8 cellular contexts compared by ENCODE assay signal in the genomic region with DNA sequence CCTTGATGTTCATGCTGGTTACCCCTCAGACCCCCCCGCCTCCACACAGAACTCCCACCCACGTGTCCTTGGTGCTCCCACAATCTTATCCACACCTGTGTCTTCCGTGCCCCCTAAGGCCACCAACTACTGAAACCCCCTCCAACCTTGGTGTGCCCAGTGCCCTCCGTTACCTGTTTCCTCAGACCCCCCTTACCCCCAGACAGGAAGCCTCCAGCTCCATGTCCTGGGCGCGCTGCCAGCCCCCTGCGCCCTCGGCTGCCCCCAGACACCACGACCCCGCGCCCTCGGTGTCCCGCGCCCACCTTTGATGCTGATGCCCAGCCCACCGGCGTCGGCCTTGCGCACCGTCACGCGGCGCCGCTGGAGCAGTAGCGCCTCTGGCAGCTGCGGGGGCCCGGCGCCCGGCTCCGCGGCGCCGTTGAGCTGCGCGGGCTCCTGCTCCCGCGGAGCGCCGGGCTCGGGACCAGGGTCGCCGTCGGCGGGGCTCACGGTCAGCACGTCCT. TPM values are rescaled to one million over a fixed set of nuclear protein-coding genes. Genes with fewer than 3 reads are reported as not detected.
DNase-seq lines count a peak whose midpoint lies in the region; ATAC-seq, FAIRE-seq and TF ChIP-seq lines count a peak whose summit lies in the region.

No MANE protein-coding gene starts in this region.

- peak overlapping the region; percentile 84 for H3K4me3 ChIP-seq in PC-3 (ENCODE audit: low read length)
- peak overlapping the region; percentile 64 to 95 (median 72) for H3K4me3 ChIP-seq in HepG2 (replicated peaks in 1 of 3; ENCODE audit: insufficient read depth in 1 of 3, low read depth in 2 of 3, low read length in 3 of 3)
- H3K4me3 ChIP-seq in stomach = peak overlapping the region; percentile 68 to 89 (median 74)

- H3F3A ChIP-seq in PC-3 (ENCODE audit: low read length, unreplicated experiment) = no peaks in the 10 kb centered on the region

- no peak for TF ChIP-seq EP300 in HepG2 (IDR thresholded peaks at IDR 0.05; ENCODE audit: low read depth in 2 of 2, low read length in 2 of 2)
- no peak for TF ChIP-seq EP300 in HepG2 (CRISPR knock-in tag; IDR thresholded peaks at IDR 0.05; ENCODE audit: borderline replicate concordance)
- TF ChIP-seq EP300 in stomach (IDR thresholded peaks at IDR 0.05) = no peak

- no peak for TF ChIP-seq RAD21 in HepG2 (CRISPR knock-in tag; IDR thresholded peaks at IDR 0.05)

- H3K4me2 ChIP-seq in PC-3 (ENCODE audit: low read length) = peak overlapping the region; percentile 95
- peak overlapping the region; percentile 97 for H3K4me2 ChIP-seq in HepG2 (ENCODE audit: low read depth, low read length)

- TF ChIP-seq POLR2A in HepG2 (IDR thresholded peaks at IDR 0.05; ENCODE audit: insufficient read depth in 1 of 2, low read depth in 2 of 2, low read length in 2 of 2) (no peak), stomach (IDR thresholded peaks at IDR 0.05) (no peak)

- no peaks in the 10 kb centered on the region for H3K27me3 ChIP-seq in PC-3 (ENCODE audit: low read length)
- peaks cover 0 to 10% of the 10 kb centered on the region in 2 experiments; a peak in 2 of 5 replicates for H3K27me3 ChIP-seq in HepG2 (ENCODE audit: control insufficient read depth in 1 of 2, insufficient read depth in 2 of 2, low read length in 2 of 2)
- no peaks in the 10 kb centered on the region for H3K27me3 ChIP-seq in stomach

- H3K79me2 ChIP-seq in PC-3 (ENCODE audit: low read length) (no peaks in the 10 kb centered on the region), HepG2 (ENCODE audit: insufficient read depth, low read length) (no peaks in the 10 kb centered on the region)

- peak; percentile 13 for ATAC-seq in GM21528 (IDR thresholded peaks at IDR 0.05; ENCODE audit: low FRiP score, unreplicated experiment)
- peak; percentile 19; the same call in 1 of the 2 replicates for ATAC-seq in PC-3
- peak; percentile 19 for ATAC-seq in HepG2

- H3K9me2 ChIP-seq in PC-3 (replicated peaks; ENCODE audit: low read length) = no peaks in the 10 kb centered on the region

- FAIRE-seq in HepG2 (lab: Jason Lieb, UNC) = no peak

- CTCF ChIA-PET in PC-3 (lab: Charles Lee) (interaction anchor here (1.0 kb wide), 1 partner anchor 223 kb away, joined by 3 read pairs; no protein-coding TSS in a partner anchor), HepG2 (lab: Yijun Ruan, JAX; ENCODE audit: low intra/inter-chr PET ratio, low total read pairs) (no interaction called here)

- peak overlapping the region; percentile 99 for H2AFZ ChIP-seq in PC-3 (ENCODE audit: low read length)
- no peak overlapping the region for H2AFZ ChIP-seq in HepG2 (ENCODE audit: low read length)

- H3K9me3 ChIP-seq in PC-3 (ENCODE audit: low read length) = no peaks in the 10 kb centered on the region
- no peaks in the 10 kb centered on the region for H3K9me3 ChIP-seq in HepG2 (ENCODE audit: low read length)
- no peaks in the 10 kb centered on the region for H3K9me3 ChIP-seq in stomach

- H4K20me1 ChIP-seq in PC-3 (ENCODE audit: low read length) (no peaks in the 10 kb centered on the region), HepG2 (ENCODE audit: insufficient read depth, low read length) (no peaks in the 10 kb centered on the region)

- in situ Hi-C loops in HepG2 (cut with HindIII; ENCODE audit: extremely low pct_ligation_motif_present, low pct_unique_long_range_greater_than_20kb) = no loop called here

- H3K4me1 ChIP-seq in PC-3 (ENCODE audit: insufficient read depth, low read length) (peaks cover 5% of the 10 kb centered on the region; the same call in 1 of the 2 replicates), HepG2 (ENCODE audit: insufficient read depth, low read length) (peaks cover 54% of the 10 kb centered on the region), stomach (peaks cover 5 to 41% (median 31%) of the 10 kb centered on the region in 4 donors)

- DNase-seq in PC-3 (no peak), caudate nucleus (lab: John Stamatoyannopoulos, UW) (peak in 7 of 61 donors; percentile 20 to 55 (median 43)), HepG2 (ENCODE audit: low spot score) (no peak), stomach (peak; percentile 29), NCI-H128 (lab: John Stamatoyannopoulos, UW; ENCODE audit: unreplicated experiment) (no peak), AG20443 (ENCODE audit: low spot score) (no peak)

- H3K9ac ChIP-seq in PC-3 (ENCODE audit: low read length) (peak overlapping the region; percentile 42; the same call in 1 of the 2 replicates), HepG2 (ENCODE audit: insufficient read depth, low read depth, low read length) (peak overlapping the region; percentile 66)

- H3K36me3 ChIP-seq in PC-3 (ENCODE audit: low read depth, low read length) (no peaks in the 10 kb centered on the region), HepG2 (replicated peaks in 1 of 2; ENCODE audit: control insufficient read depth in 1 of 2, insufficient read depth in 2 of 2, low read length in 2 of 2) (no peaks in the 10 kb centered on the region; a peak in 1 of 5 replicates), stomach (peaks cover 0 to 4% (median 0%) of the 10 kb centered on the region in 4 donors)

- WGBS in HepG2 (ENCODE audit: low lambda C conversion rate) = 2% methylated on average over 37 of the region's 45 CpGs
- 2 to 12% (median 2%) methylated on average over 6 to 45 of the region's 45 CpGs for WGBS in stomach, 5 donors

- POLR2A ChIA-PET in PC-3 (lab: Charles Lee; ENCODE audit: unreplicated experiment) (interaction anchor here (0.6 kb wide), 3 partner anchors 200 to 1779 kb away, joined by 3 to 12 read pairs (median 4); no protein-coding TSS in a partner anchor), HepG2 (lab: Yijun Ruan, JAX) (interaction anchor here (0.6 to 4.4 kb wide), 19 partner anchors 12 to 669 kb away, joined by 3 to 36 read pairs (median 4); partner anchors contain the start of genes CBFA2T2, CDK5RAP1, EIF2S2 and RALY)

- BruUV-seq in PC-3 (replicated peaks; lab: Mats Ljungman, UMichigan) (no TSS peak), HepG2 (replicated peaks; lab: Mats Ljungman, UMichigan) (no TSS peak)

- H3K27ac ChIP-seq in C4-2B = peak overlapping the region; percentile 57
- no peak overlapping the region for H3K27ac ChIP-seq in PC-3 (ENCODE audit: low read length)
- peak overlapping the region; percentile 80 for H3K27ac ChIP-seq in caudate nucleus (ENCODE audit: low read depth, low read length)
- H3K27ac ChIP-seq in HepG2 (ENCODE audit: extremely low read length, insufficient read depth, low read length) = no peak overlapping the region
- H3K27ac ChIP-seq in stomach = peak overlapping the region; percentile 79 to 93 (median 88)

- intact Hi-C loops in PC-3 (cut with micrococcal nuclease) = loop anchor here (1.0 to 10.0 kb wide), 2 partner anchors 42 to 178 kb away; partner anchors contain the start of gene CDK5RAP1
- intact Hi-C loops in HepG2 (cut with micrococcal nuclease; ENCODE audit: unreplicated experiment) = loop anchor here (1.0 to 10.0 kb wide), 3 partner anchors 42 to 292 kb away; partner anchors contain the start of genes CDK5RAP1 and ZNF341
- intact Hi-C loops in stomach (cut with DNase I; ENCODE audit: low total_unique reads) = no loop called here

- no peak for TF ChIP-seq CTCF in C4-2B (conservative IDR thresholded peaks at IDR 0.05)
- TF ChIP-seq CTCF in PC-3 (conservative IDR thresholded peaks at IDR 0.05; ENCODE audit: low read depth, low read length) = no peak
- TF ChIP-seq CTCF in HepG2 (CRISPR knock-in tag; IDR thresholded peaks at IDR 0.05) = no peak; the same call in 1 of the 2 replicates
- no peak for TF ChIP-seq CTCF in stomach (IDR thresholded peaks at IDR 0.05)

RNA-seq across cellular contexts. Expression of gene SNTA1, which starts 0.5 kb away (rescaled TPM):
- total RNA-seq in PC-3 (2014; rRNA removed) (25.9 and 29.4 TPM in 2 replicates), HepG2 (2016; rRNA removed; fragmentation: Illumina TruSeq; extraction: Trizol) (14.8 and 16.4 TPM in 2 replicates), stomach (10 to 100 TPM in 4 of 5 donors, 1 to 10 TPM in 1; 8.8 to 40.8 (median 27.4) TPM)
- 21.1 and 21.6 TPM in 2 replicates for total RNA-seq in HepG2 (2016; cell fraction: cytosol; rRNA removed; fragmentation: Illumina TruSeq; extraction: Trizol; ENCODE audit: low read depth)
- 13.2 and 16.1 TPM in 2 replicates for total RNA-seq in HepG2 (2016; cell fraction: insoluble cytoplasmic fraction; rRNA removed; fragmentation: Illumina TruSeq; extraction: Trizol)
- 33.7 and 34.5 TPM in 2 replicates for total RNA-seq in HepG2 (2016; cell fraction: membrane; rRNA removed; fragmentation: Illumina TruSeq; extraction: Trizol)
- total RNA-seq in HepG2 (2016; cell fraction: nucleus; rRNA removed; fragmentation: Illumina TruSeq; extraction: Trizol) = 7.4 and 8.0 TPM in 2 replicates
- polyA plus RNA-seq in HepG2 (2011; rRNA removed) (18.3 and 21.2 TPM in 2 replicates), stomach (10 to 100 TPM; 16.0 to 23.5 (median 21.7) TPM)
- polyA plus RNA-seq in HepG2 (2011; cell fraction: cytosol; rRNA removed) = 18.9 and 24.9 TPM in 2 replicates
- polyA plus RNA-seq in HepG2 (2011; cell fraction: nucleus; rRNA removed) = 15.4 and 17.2 TPM in 2 replicates
- 9.0 and 11.0 TPM in 2 replicates for polyA plus RNA-seq in HepG2 (2012)
- polyA plus RNA-seq in HepG2 (2016; cell fraction: cytosol; fragmentation: Illumina TruSeq; extraction: Trizol; ENCODE audit: low read depth) = 26.2 and 27.1 TPM in 2 replicates
- 14.6 and 16.1 TPM in 2 replicates for polyA plus RNA-seq in HepG2 (2016; cell fraction: insoluble cytoplasmic fraction; fragmentation: Illumina TruSeq; extraction: Trizol; ENCODE audit: low read depth)
- 32.9 and 35.0 TPM in 2 replicates for polyA plus RNA-seq in HepG2 (2016; cell fraction: membrane; fragmentation: Illumina TruSeq; extraction: Trizol; ENCODE audit: low read depth)
- 13.5 and 15.1 TPM in 2 replicates for polyA plus RNA-seq in HepG2 (2016; cell fraction: nucleus; fragmentation: Illumina TruSeq; extraction: Trizol; ENCODE audit: insufficient read depth, low read depth)
- polyA minus RNA-seq in HepG2 (2011; rRNA and poly(A)+ RNA removed; ENCODE audit: low replicate concordance) = 11.3 and 23.6 TPM in 2 replicates
- polyA minus RNA-seq in HepG2 (2011; cell fraction: cytosol; rRNA and poly(A)+ RNA removed) = 10.6 and 10.7 TPM in 2 replicates
- polyA minus RNA-seq in HepG2 (2011; cell fraction: nucleus; rRNA and poly(A)+ RNA removed) = 3.6 and 4.5 TPM in 2 replicates

RNA-seq across cellular contexts. Expression of gene CDK5RAP1, which starts 41.7 kb away (rescaled TPM):
- total RNA-seq in PC-3 (2014; rRNA removed) (31.2 and 53.4 TPM in 2 replicates), HepG2 (2016; rRNA removed; fragmentation: Illumina TruSeq; extraction: Trizol) (98.2 and 104 TPM in 2 replicates), stomach (10 to 100 TPM; 12.0 to 30.7 (median 14.6) TPM)
- total RNA-seq in HepG2 (2016; cell fraction: cytosol; rRNA removed; fragmentation: Illumina TruSeq; extraction: Trizol; ENCODE audit: low read depth) = 18.5 and 25.5 TPM in 2 replicates
- total RNA-seq in HepG2 (2016; cell fraction: insoluble cytoplasmic fraction; rRNA removed; fragmentation: Illumina TruSeq; extraction: Trizol) = 93.5 and 105 TPM in 2 replicates
- total RNA-seq in HepG2 (2016; cell fraction: membrane; rRNA removed; fragmentation: Illumina TruSeq; extraction: Trizol) = 26.4 and 27.7 TPM in 2 replicates
- 58.6 and 74.7 TPM in 2 replicates for total RNA-seq in HepG2 (2016; cell fraction: nucleus; rRNA removed; fragmentation: Illumina TruSeq; extraction: Trizol)
- polyA plus RNA-seq in HepG2 (2011; rRNA removed) (52.9 and 53.6 TPM in 2 replicates), stomach (10 to 100 TPM; 21.7 to 38.7 (median 31.0) TPM)
- 47.3 and 49.4 TPM in 2 replicates for polyA plus RNA-seq in HepG2 (2011; cell fraction: cytosol; rRNA removed)
- polyA plus RNA-seq in HepG2 (2011; cell fraction: nucleus; rRNA removed) = 76.2 and 82.6 TPM in 2 replicates
- 44.4 and 51.1 TPM in 2 replicates for polyA plus RNA-seq in HepG2 (2012)
- polyA plus RNA-seq in HepG2 (2016; cell fraction: cytosol; fragmentation: Illumina TruSeq; extraction: Trizol; ENCODE audit: low read depth) = 10.1 and 10.8 TPM in 2 replicates
- polyA plus RNA-seq in HepG2 (2016; cell fraction: insoluble cytoplasmic fraction; fragmentation: Illumina TruSeq; extraction: Trizol; ENCODE audit: low read depth) = 79.4 and 80.6 TPM in 2 replicates
- polyA plus RNA-seq in HepG2 (2016; cell fraction: membrane; fragmentation: Illumina TruSeq; extraction: Trizol; ENCODE audit: low read depth) = 13.2 and 15.4 TPM in 2 replicates
- 158 TPM in 2 replicates for polyA plus RNA-seq in HepG2 (2016; cell fraction: nucleus; fragmentation: Illumina TruSeq; extraction: Trizol; ENCODE audit: insufficient read depth, low read depth)
- polyA minus RNA-seq in HepG2 (2011; rRNA and poly(A)+ RNA removed; ENCODE audit: low replicate concordance) = 54.6 and 84.0 TPM in 2 replicates
- 22.6 and 31.7 TPM in 2 replicates for polyA minus RNA-seq in HepG2 (2011; cell fraction: cytosol; rRNA and poly(A)+ RNA removed)
- 50.5 and 51.2 TPM in 2 replicates for polyA minus RNA-seq in HepG2 (2011; cell fraction: nucleus; rRNA and poly(A)+ RNA removed)

RNA-seq across cellular contexts. Expression of gene CBFA2T2, which starts 46.8 kb away (rescaled TPM):
- 9.2 and 9.7 TPM in 2 replicates for total RNA-seq in PC-3 (2014; rRNA removed)
- total RNA-seq in HepG2 (2016; rRNA removed; fragmentation: Illumina TruSeq; extraction: Trizol) = 6.3 and 7.3 TPM in 2 replicates
- 25.1 and 25.7 TPM in 2 replicates for total RNA-seq in HepG2 (2016; cell fraction: cytosol; rRNA removed; fragmentation: Illumina TruSeq; extraction: Trizol; ENCODE audit: low read depth)
- total RNA-seq in HepG2 (2016; cell fraction: insoluble cytoplasmic fraction; rRNA removed; fragmentation: Illumina TruSeq; extraction: Trizol) = 6.0 and 6.8 TPM in 2 replicates
- 9.8 and 12.2 TPM in 2 replicates for total RNA-seq in HepG2 (2016; cell fraction: membrane; rRNA removed; fragmentation: Illumina TruSeq; extraction: Trizol)
- total RNA-seq in HepG2 (2016; cell fraction: nucleus; rRNA removed; fragmentation: Illumina TruSeq; extraction: Trizol) = 7.8 and 8.4 TPM in 2 replicates
- 20.8 and 21.2 TPM in 2 replicates for polyA plus RNA-seq in HepG2 (2011; rRNA removed)
- polyA plus RNA-seq in HepG2 (2011; cell fraction: cytosol; rRNA removed) = 13.2 and 14.1 TPM in 2 replicates
- polyA plus RNA-seq in HepG2 (2011; cell fraction: nucleus; rRNA removed) = 31.7 and 33.2 TPM in 2 replicates
- polyA plus RNA-seq in HepG2 (2012) = 10.5 and 11.1 TPM in 2 replicates
- 1.3 and 2.1 TPM in 2 replicates for polyA plus RNA-seq in HepG2 (2016; cell fraction: cytosol; fragmentation: Illumina TruSeq; extraction: Trizol; ENCODE audit: low read depth)
- polyA plus RNA-seq in HepG2 (2016; cell fraction: insoluble cytoplasmic fraction; fragmentation: Illumina TruSeq; extraction: Trizol; ENCODE audit: low read depth) = 8.7 and 11.6 TPM in 2 replicates
- 4.1 and 4.7 TPM in 2 replicates for polyA plus RNA-seq in HepG2 (2016; cell fraction: membrane; fragmentation: Illumina TruSeq; extraction: Trizol; ENCODE audit: low read depth)
- polyA plus RNA-seq in HepG2 (2016; cell fraction: nucleus; fragmentation: Illumina TruSeq; extraction: Trizol; ENCODE audit: insufficient read depth, low read depth) = 20.8 and 24.2 TPM in 2 replicates
- 20.8 and 48.6 TPM in 2 replicates for polyA minus RNA-seq in HepG2 (2011; rRNA and poly(A)+ RNA removed; ENCODE audit: low replicate concordance)
- polyA minus RNA-seq in HepG2 (2011; cell fraction: cytosol; rRNA and poly(A)+ RNA removed) = 24.4 TPM in 2 replicates
- 17.0 and 21.1 TPM in 2 replicates for polyA minus RNA-seq in HepG2 (2011; cell fraction: nucleus; rRNA and poly(A)+ RNA removed)
- 10 to 100 TPM; 11.1 to 29.9 (median 14.8) TPM for total RNA-seq in stomach
- 1 to 10 TPM; 2.9 to 5.8 (median 4.0) TPM for polyA plus RNA-seq in stomach

Comparison
In these comparisons a context has a peak if more than half of its experiments do, and no peak if none do; other contexts are left out.
1. H3K27ac ChIP-seq: peak in C4-2B (single experiment), caudate nucleus (single experiment) and stomach (5 of 5); none in PC-3 (single experiment) and HepG2 (single experiment).
2. Peak in every context shown above with its lines, with median percentiles within 50 percentile points of each other: ATAC-seq and H3K4me3 ChIP-seq.